ENCODE assay signal across 16 cellular contexts in the genomic region with DNA sequence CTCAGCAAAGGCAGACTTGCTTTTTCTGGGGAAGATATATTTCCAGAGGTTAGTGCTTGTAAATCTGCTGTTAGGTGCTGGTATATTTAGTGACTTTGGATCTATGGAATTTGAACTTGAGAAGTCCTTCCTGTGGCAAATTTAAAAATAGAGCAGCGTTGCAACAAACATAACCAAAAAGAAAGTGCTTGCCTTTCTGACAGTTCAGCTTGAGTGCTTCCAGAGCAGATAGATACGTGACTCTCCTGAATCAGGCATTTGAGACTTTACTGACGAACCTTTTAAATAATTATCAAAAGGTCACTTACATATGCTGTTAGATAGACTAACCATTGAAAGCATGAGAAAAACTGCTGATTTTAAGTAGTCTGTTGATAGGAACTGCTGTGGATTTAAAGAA.
DNase-seq lines count a peak whose midpoint lies in the region; ATAC-seq, FAIRE-seq and TF ChIP-seq lines count a peak whose summit lies in the region.
"Had no signal": no experiment of that assay in that cellular context is flagged by ENCODE, and none has a peak within 500 bp of the region (broad histone marks: within the 10 kb centered on the region; RNA-seq: fewer than 3 reads in every experiment).

No MANE protein-coding gene starts in this region.

- DNase-seq in A172 (ENCODE audit: low spot score) (peak; percentile 1), fibroblast of villous mesenchyme (ENCODE audit: low read depth) (peak; percentile 1), left kidney (ENCODE audit: low read depth, low spot score) (peak; percentile 5), NCI-H526 (lab: John Stamatoyannopoulos, UW) (no peak), GM19239 (ENCODE audit: insufficient read length, low spot score) (no peak), HCEC 1CT (no peak)
- DNase-seq: DMS79 treated with DMSO at 0.1 percent for 48 hours, HFFc6, KBM-7, NCI-H1105 treated with DMSO at 0.1 percent for 48 hours, NCI-H187, NCI-H2107, NCI-H2227 treated with DMSO at 0.1 percent for 48 hours, NCI-H524 had no signal

- H3K4me3 ChIP-seq in fibroblast of villous mesenchyme (ENCODE audit: low read depth, low read length) = no peak overlapping the region

- TF ChIP-seq CTCF in fibroblast of villous mesenchyme (IDR thresholded peaks at IDR 0.05; ENCODE audit: insufficient read depth, low read depth, low read length) = no peak

- no peak for FAIRE-seq in GM19239 (lab: Jason Lieb, UNC)
- FAIRE-seq: HepG2 had no signal

- peak; percentile 60 for ATAC-seq in HG03432 (IDR thresholded peaks at IDR 0.05; ENCODE audit: unreplicated experiment)
- ATAC-seq: HepG2 had no signal

Comparison
In these comparisons a context has a peak if more than half of its experiments do, and no peak if none do; other contexts are left out.
1. DNase-seq: peak in A172 (single experiment), fibroblast of villous mesenchyme (single experiment) and left kidney (single experiment); none in NCI-H526 (0 of 2), GM19239 (single experiment) and HCEC 1CT (single experiment).